Comparison of ENCODE assay signal across 18 cellular contexts in genomic region chr9:137433349-137433915, GRCh38. TPM values are rescaled to one million over a fixed set of nuclear protein-coding genes. Genes with fewer than 3 reads are reported as not detected.
DNase-seq lines count a peak whose midpoint lies in the region; ATAC-seq and TF ChIP-seq lines count a peak whose summit lies in the region.
"Had no signal": no experiment of that assay in that cellular context is flagged by ENCODE, and none has a peak within 500 bp of the region (broad histone marks: within the 10 kb centered on the region; RNA-seq: fewer than 3 reads in every experiment).

No MANE protein-coding gene starts in this region.

- no peak overlapping the region for H3K4me2 ChIP-seq in neuronal stem cell (ENCODE audit: insufficient read depth, low read length, poor library complexity, severe bottlenecking)
- H3K4me2 ChIP-seq: SK-N-SH had no signal

- no peaks in the 10 kb centered on the region for H3K4me1 Mint-ChIP-seq in chondrocyte (ENCODE audit: low read depth)
- H3K4me1 Mint-ChIP-seq: CD4-positive, alpha-beta memory T cell had no signal

- peaks cover 0 to 9% (median 0%) of the 10 kb centered on the region in 9 donors for H3K27me3 ChIP-seq in heart left ventricle
- peaks cover 0 to 9% (median 0%) of the 10 kb centered on the region in 3 experiments for H3K27me3 ChIP-seq in neuronal stem cell (ENCODE audit: control insufficient read depth in 3 of 3, insufficient read depth in 3 of 3, low read depth in 1 of 3, low read length in 3 of 3)

- H3K27me3 Mint-ChIP-seq in chondrocyte (ENCODE audit: low read depth) = no peaks in the 10 kb centered on the region
- H3K27me3 Mint-ChIP-seq: CD4-positive, alpha-beta memory T cell had no signal

- H3K27ac ChIP-seq in heart left ventricle = no peak overlapping the region
- H3K27ac ChIP-seq in neuronal stem cell (replicated peaks; ENCODE audit: low read length) = no peak overlapping the region

- no peak overlapping the region for H2BK120ac ChIP-seq in neuronal stem cell (ENCODE audit: low read depth, low read length)

- H3K27ac Mint-ChIP-seq in chondrocyte (ENCODE audit: unreplicated experiment) = no peak overlapping the region
- H3K27ac Mint-ChIP-seq: CD4-positive, alpha-beta memory T cell had no signal

- no peaks in the 10 kb centered on the region for H3K36me3 Mint-ChIP-seq in chondrocyte (ENCODE audit: low read depth)
- H3K36me3 Mint-ChIP-seq: CD4-positive, alpha-beta memory T cell had no signal

- intact Hi-C loops in heart left ventricle (cut with DNase I) = no loop called here
- intact Hi-C loops in Right ventricle myocardium inferior (cut with DNase I) = no loop called here

- peaks cover 4% of the 10 kb centered on the region for H3K79me1 ChIP-seq in neuronal stem cell (ENCODE audit: low read depth, low read length)

- H2AFZ ChIP-seq in neuronal stem cell (ENCODE audit: low read length) = no peak overlapping the region

- H2BK5ac ChIP-seq in neuronal stem cell (ENCODE audit: low read length) = no peak overlapping the region

- H4K91ac ChIP-seq in neuronal stem cell (ENCODE audit: low read depth, low read length, poor library complexity) = no peak overlapping the region

- DNase-seq in heart left ventricle = peak in 3 of 5 donors; percentile 18 to 61 (median 28)
- no peak for DNase-seq in Right ventricle myocardium inferior (ENCODE audit: missing footprints)
- DNase-seq in chondrocyte (ENCODE audit: low spot score) = peak; percentile 81
- DNase-seq in neuronal stem cell (ENCODE audit: low spot score) = no peak
- no peak for DNase-seq in effector CD8-positive, alpha-beta T cell (lab: John Stamatoyannopoulos, UW)
- DNase-seq in foreskin fibroblast = no peak
- no peak for DNase-seq in cerebellum (ENCODE audit: low spot score)
- DNase-seq: ACHN; AML-193; CD4-positive, alpha-beta memory T cell; NCI-H1105 treated with DMSO at 0.1 percent for 48 hours; NCI-H2029 treated with DMSO at 0.1 percent for 48 hours; NCI-H2171 treated with DMSO at 0.1 percent for 48 hours; SK-N-SH had no signal

- no peak overlapping the region for H3K4ac ChIP-seq in neuronal stem cell (ENCODE audit: low read length)

- H3K18ac ChIP-seq in neuronal stem cell (ENCODE audit: low read length) = peak overlapping the region; percentile 57

- ATAC-seq in heart left ventricle (no peak), Right ventricle myocardium inferior (no peak)
- ATAC-seq: Panc1 had no signal

- H3K23ac ChIP-seq in neuronal stem cell (ENCODE audit: low read depth, low read length, poor library complexity) = peak overlapping the region; percentile 17

- no peaks in the 10 kb centered on the region for H3K9me3 Mint-ChIP-seq in chondrocyte (ENCODE audit: low read depth)
- H3K9me3 Mint-ChIP-seq: CD4-positive, alpha-beta memory T cell had no signal

- H3K9me3 ChIP-seq in heart left ventricle (no peaks in the 10 kb centered on the region), neuronal stem cell (replicated peaks in 1 of 2; ENCODE audit: control insufficient read depth in 2 of 2, insufficient read depth in 1 of 2, low read depth in 1 of 2, low read length in 2 of 2) (no peaks in the 10 kb centered on the region)
- H3K9me3 ChIP-seq: HAP-1, SK-N-SH had no signal

- H3K14ac ChIP-seq in neuronal stem cell (ENCODE audit: low read length) = no peak overlapping the region

- H3K4me3 ChIP-seq in heart left ventricle = no peak overlapping the region
- H3K4me3 ChIP-seq in neuronal stem cell (ENCODE audit: low read length in 2 of 2) = no peak overlapping the region
- no peak overlapping the region for H3K4me3 ChIP-seq in foreskin fibroblast (ENCODE audit: low read depth in 1 of 2, low read length in 2 of 2)
- H3K4me3 ChIP-seq: HAP-1 had no signal

- H2AK5ac ChIP-seq in neuronal stem cell (ENCODE audit: low read depth, low read length) = peak overlapping the region; percentile 90

- H3K4me3 Mint-ChIP-seq in chondrocyte (ENCODE audit: unreplicated experiment) = no peak overlapping the region
- H3K4me3 Mint-ChIP-seq: CD4-positive, alpha-beta memory T cell had no signal

- no peak overlapping the region for H2BK15ac ChIP-seq in neuronal stem cell (ENCODE audit: low read length)

- H4K8ac ChIP-seq in neuronal stem cell (ENCODE audit: low read depth, low read length) = peak overlapping the region; percentile 43

- H3K36me3 ChIP-seq in heart left ventricle (no peaks in the 10 kb centered on the region), neuronal stem cell (replicated peaks in 1 of 2; ENCODE audit: control insufficient read depth in 2 of 2, insufficient read depth in 2 of 2, low read length in 2 of 2) (no peaks in the 10 kb centered on the region)
- H3K36me3 ChIP-seq: HAP-1 had no signal

- 87 to 93% (median 90%) methylated on average over 10 to 19 of the region's 19 CpGs for WGBS in heart left ventricle, 4 donors
- no CpG with 5 or more reads among the region's 19 CpGs for WGBS in neuronal stem cell (ENCODE audit: extremely low coverage in 2 of 2, insufficient read length in 2 of 2, insufficient replicate concordance in 1 of 2), 2 donors

- H2BK12ac ChIP-seq in neuronal stem cell (ENCODE audit: low read length) = peak overlapping the region; percentile 41

- no peak for TF ChIP-seq POLR2A in heart left ventricle (IDR thresholded peaks at IDR 0.05)

- H3K4me1 ChIP-seq in heart left ventricle (no peaks in the 10 kb centered on the region), neuronal stem cell (ENCODE audit: control insufficient read depth in 2 of 2, insufficient read depth in 1 of 2, low read depth in 1 of 2, low read length in 2 of 2) (no peaks in the 10 kb centered on the region)

- no peak overlapping the region for H3K9ac ChIP-seq in neuronal stem cell (ENCODE audit: low read depth, low read length, poor library complexity)
- H3K9ac ChIP-seq: SK-N-SH had no signal

- TF ChIP-seq CTCF in heart left ventricle (IDR thresholded peaks at IDR 0.05) (no peak), chondrocyte (IDR thresholded peaks at IDR 0.05) (no peak), foreskin fibroblast (IDR thresholded peaks at IDR 0.05; ENCODE audit: low read depth, low read length) (no peak)

RNA-seq across cellular contexts. Expression of gene ENTPD8, which starts 7.7 kb away (rescaled TPM):
- total RNA-seq in heart left ventricle (not detected), Right ventricle myocardium inferior (not detected), chondrocyte (0.10 TPM in 1 of 3 replicates, not detected in the others), cerebellum (0.09 TPM)
- polyA plus RNA-seq in heart left ventricle = not detected
- polyA plus RNA-seq in neuronal stem cell (2013, experiment 1 of 2) = 0.03 TPM
- polyA plus RNA-seq in neuronal stem cell (2013, experiment 2 of 2) = 0.04 TPM
- total RNA-seq: CD4-positive, alpha-beta memory T cell; HT1080; NCI-H460 had no signal
- polyA plus RNA-seq: CD4-positive, alpha-beta memory T cell had no signal

RNA-seq across cellular contexts. Expression of gene NOXA1, which starts 10.2 kb away (rescaled TPM):
- total RNA-seq in heart left ventricle (1 to 10 TPM in 8 of 9 donors, under 1 TPM in 1; 0.81 to 5.5 (median 2.7) TPM), Right ventricle myocardium inferior (2.2 TPM), chondrocyte (0.97 to 2.5 TPM (median 2.0 TPM) in 3 replicates), cerebellum (1.5 TPM)
- 1 to 10 TPM in 1 of 2 donors, under 1 TPM in 1; 0.44 to 4.1 TPM for polyA plus RNA-seq in heart left ventricle
- polyA plus RNA-seq in neuronal stem cell (2013, experiment 1 of 2) = 0.61 TPM
- 0.64 TPM for polyA plus RNA-seq in neuronal stem cell (2013, experiment 2 of 2)
- total RNA-seq: HT1080 had no signal

RNA-seq across cellular contexts. Expression of gene EXD3, which starts 10.5 kb away (rescaled TPM):
- total RNA-seq in heart left ventricle = 10 to 100 TPM in 2 of 9 donors, 1 to 10 TPM in 7; 4.1 to 12.9 (median 8.6) TPM
- polyA plus RNA-seq in heart left ventricle = 10 to 100 TPM in 1 of 2 donors, 1 to 10 TPM in 1; 5.6 to 15.2 TPM
- total RNA-seq in Right ventricle myocardium inferior = 6.8 TPM
- 10.7 to 15.7 TPM (median 11.6 TPM) in 3 replicates for total RNA-seq in chondrocyte
- polyA plus RNA-seq in neuronal stem cell (2013, experiment 1 of 2) = 21.1 TPM
- polyA plus RNA-seq in neuronal stem cell (2013, experiment 2 of 2) = 19.9 TPM
- 15.2 TPM for total RNA-seq in cerebellum

RNA-seq across cellular contexts. Expression of gene NSMF, which starts 25.7 kb away (rescaled TPM):
- total RNA-seq in heart left ventricle (10 to 100 TPM in 8 of 9 donors, 1 to 10 TPM in 1; 7.5 to 21.0 (median 12.6) TPM), Right ventricle myocardium inferior (11.5 TPM), chondrocyte (81.5 to 86.8 TPM (median 86.1 TPM) in 3 replicates), cerebellum (26.7 TPM)
- 10 to 100 TPM; 17.3 to 22.1 TPM for polyA plus RNA-seq in heart left ventricle
- 46.8 TPM for polyA plus RNA-seq in neuronal stem cell (2013, experiment 1 of 2)
- polyA plus RNA-seq in neuronal stem cell (2013, experiment 2 of 2) = 45.0 TPM

Comparison
In these comparisons a context has a peak if more than half of its experiments do, and no peak if none do; other contexts are left out.
1. DNase-seq: peak in heart left ventricle (3 of 5) and chondrocyte (single experiment); none in Right ventricle myocardium inferior (single experiment), neuronal stem cell (single experiment), effector CD8-positive, alpha-beta T cell (single experiment), foreskin fibroblast (0 of 2) and cerebellum (single experiment).